10 cellular contexts compared by ENCODE assay signal in the genomic region with DNA sequence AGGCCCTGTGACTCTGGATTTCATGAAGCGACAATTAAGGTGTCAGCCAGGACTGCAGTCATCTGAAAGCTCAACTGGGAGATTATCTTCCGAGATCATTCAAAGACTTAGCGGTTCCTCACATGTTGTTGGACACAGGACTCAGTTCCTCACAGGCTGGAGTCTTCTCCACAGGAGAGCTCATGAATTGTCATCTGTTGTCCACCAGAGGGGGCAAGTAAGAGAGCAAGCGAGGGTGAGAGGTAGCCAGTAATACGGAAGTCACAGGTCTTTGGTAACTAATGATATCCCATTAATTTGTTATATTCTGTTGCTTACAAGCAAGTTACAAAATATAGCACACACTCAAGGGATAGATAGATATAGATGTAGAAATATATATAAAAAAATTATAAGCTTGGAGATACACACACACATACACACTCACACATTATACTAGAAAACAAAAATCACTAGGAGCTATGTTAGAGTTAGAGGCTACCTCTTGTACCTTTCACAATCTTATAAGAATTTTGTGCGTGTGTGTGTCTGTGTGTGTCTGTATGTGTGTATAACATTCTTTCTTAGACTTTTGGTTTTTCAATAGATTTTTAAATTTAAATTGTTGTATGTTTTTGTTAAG.
A peak's percentile ranks its signal among the peaks of the same experiment; 100 is the strongest.
DNase-seq lines count a peak whose midpoint lies in the region; ATAC-seq, FAIRE-seq and TF ChIP-seq lines count a peak whose summit lies in the region.
"Had no signal": no experiment of that assay in that cellular context is flagged by ENCODE, and none has a peak within 500 bp of the region (broad histone marks: within the 10 kb centered on the region; RNA-seq: fewer than 3 reads in every experiment).

No MANE protein-coding gene starts in this region.

- no peak overlapping the region for H3K4me3 ChIP-seq in SU-DHL-6 (ENCODE audit: insufficient read depth, low read length, poor library complexity, severe bottlenecking)

- H3K9me3 ChIP-seq in SU-DHL-6 (ENCODE audit: insufficient read depth, low read length), result no peaks in the 10 kb centered on the region

- ATAC-seq in T-cell (replicated peaks in 1 of 4), result no peak

- no peak overlapping the region for H3K4me3 Mint-ChIP-seq in T-cell
- H3K4me3 Mint-ChIP-seq: B cell; stimulated activated naive CD8-positive, alpha-beta T cell treated with anti-CD3 and anti-CD28 coated beads, Interleukin-15, Interleukin-2, amounts not matched to agents 100 ng/mL and 50 ng/mL, for 24 hours had no signal

- H3K4me1 Mint-ChIP-seq in T-cell, result no peaks in the 10 kb centered on the region
- H3K4me1 Mint-ChIP-seq: B cell had no signal

- no peaks in the 10 kb centered on the region for H3F3A ChIP-seq in SU-DHL-6 (ENCODE audit: insufficient read depth)

- H4K20me1 ChIP-seq in SU-DHL-6 (ENCODE audit: low read depth, low read length), result no peaks in the 10 kb centered on the region

- no peaks in the 10 kb centered on the region for H3K79me2 ChIP-seq in SU-DHL-6 (ENCODE audit: insufficient read depth, low read length)

- POLR2A ChIA-PET in T-cell (lab: Charles Lee), result no interaction called here

- no peak overlapping the region for H3K27ac Mint-ChIP-seq in T-cell
- H3K27ac Mint-ChIP-seq: B cell; stimulated activated naive CD8-positive, alpha-beta T cell treated with anti-CD3 and anti-CD28 coated beads, Interleukin-15, Interleukin-2, amounts not matched to agents 100 ng/mL and 50 ng/mL, for 24 hours had no signal

- peaks cover 3 to 6% (median 4%) of the 10 kb centered on the region in 3 donors for H3K9me3 Mint-ChIP-seq in T-cell

- no peaks in the 10 kb centered on the region for H3K27me3 Mint-ChIP-seq in T-cell
- H3K27me3 Mint-ChIP-seq: B cell; stimulated activated naive CD8-positive, alpha-beta T cell treated with anti-CD3 and anti-CD28 coated beads, Interleukin-15, Interleukin-2, amounts not matched to agents 100 ng/mL and 50 ng/mL, for 24 hours had no signal

- H3K9me2 ChIP-seq in SU-DHL-6 (replicated peaks; ENCODE audit: insufficient read depth, low read length), result no peaks in the 10 kb centered on the region

- DNase-seq in NCI-H2081 (lab: John Stamatoyannopoulos, UW) (peak; percentile 22 to 30), NCI-H2081 treated with DMSO at 0.1 percent for 48 hours (lab: John Stamatoyannopoulos, UW) (no peak), H54 (ENCODE audit: insufficient read length, low spot score) (peak; percentile 15), KG1 (lab: John Stamatoyannopoulos, UW) (peak; percentile 5), inferior parietal cortex (ENCODE audit: extremely low spot score) (peak; percentile 12), T-cell (no peak)
- no peak for DNase-seq in stimulated activated naive CD4-positive, alpha-beta T cell treated with Interleukin-2 at 50 U/mL for 16 hours (lab: John Stamatoyannopoulos, UW)

- peak; percentile 48 for TF ChIP-seq CTCF in SU-DHL-6 (IDR thresholded peaks at IDR 0.05; ENCODE audit: insufficient read depth, low read length, poor library complexity, severe bottlenecking)

- H3K9ac ChIP-seq in SU-DHL-6 (ENCODE audit: low read length), result no peak overlapping the region

- no peaks in the 10 kb centered on the region for H3K27me3 ChIP-seq in SU-DHL-6 (ENCODE audit: low read length)

- FAIRE-seq in H54 (lab: Jason Lieb, UNC), result peak; percentile 96

- H3K36me3 Mint-ChIP-seq in T-cell, result no peaks in the 10 kb centered on the region

- no peak overlapping the region for H3K4me2 ChIP-seq in SU-DHL-6 (ENCODE audit: low read depth, low read length, poor library complexity, severe bottlenecking)

- CTCF ChIA-PET in T-cell (lab: Charles Lee), result no interaction called here

- H3K27ac ChIP-seq in SU-DHL-6 (ENCODE audit: low read depth, low read length), result no peak overlapping the region

- H3K36me3 ChIP-seq in SU-DHL-6 (ENCODE audit: low read length), result no peaks in the 10 kb centered on the region; the same call in 1 of the 2 replicates

- peak overlapping the region; percentile 84 for H2AFZ ChIP-seq in SU-DHL-6 (ENCODE audit: low read depth, low read length, severe bottlenecking)

- TF ChIP-seq POLR2A in H54 (IDR thresholded peaks at IDR 0.05; ENCODE audit: low read depth, low read length), result no peak

Comparison
In these comparisons a context has a peak if more than half of its experiments do, and no peak if none do; other contexts are left out.
1. DNase-seq: peak in NCI-H2081 (2 of 2), H54 (single experiment), KG1 (single experiment) and inferior parietal cortex (single experiment); none in NCI-H2081 treated with DMSO at 0.1 percent for 48 hours (single experiment), stimulated activated naive CD4-positive, alpha-beta T cell treated with Interleukin-2 at 50 U/mL for 16 hours (single experiment) and T-cell (0 of 34).